Comparison of ENCODE assay signal across 26 cellular contexts in genomic region chr19:38444026-38444425, GRCh38. TPM values are rescaled to one million over a fixed set of nuclear protein-coding genes. Genes with fewer than 3 reads are reported as not detected.
A peak's percentile ranks its signal among the peaks of the same experiment; 100 is the strongest.
DNase-seq lines count a peak whose midpoint lies in the region; ATAC-seq, FAIRE-seq and TF ChIP-seq lines count a peak whose summit lies in the region.
"Had no signal": no experiment of that assay in that cellular context is flagged by ENCODE, and none has a peak within 500 bp of the region (broad histone marks: within the 10 kb centered on the region; RNA-seq: fewer than 3 reads in every experiment).

No MANE protein-coding gene starts in this region.

- H3K27ac ChIP-seq in HEK293 (ENCODE audit: extremely low read depth, low read depth, low read length) (no peak overlapping the region), H1 (ENCODE audit: low read depth, low read length) (no peak overlapping the region), gastrocnemius medialis (peak overlapping the region in 3 of 4 donors; percentile 98 to 100 (median 99))
- H3K27ac ChIP-seq: SJCRH30 had no signal

- TF ChIP-seq EP300 in H1 (IDR thresholded peaks at IDR 0.05; ENCODE audit: borderline replicate concordance in 1 of 2, low read depth in 2 of 2, low read length in 2 of 2) = no peak

- POLR2A ChIA-PET in HEK293 (lab: Yijun Ruan, JAX) (interaction anchor here (0.6 kb wide), 1 partner anchor 27 kb away, joined by 5 read pairs; no protein-coding TSS in a partner anchor), H1 (lab: Charles Lee; ENCODE audit: partially characterized antibody) (interaction anchor here (1.2 to 1.4 kb wide), 2 partner anchors 38 to 41 kb away, joined by 3 to 4 read pairs; partner anchors contain the start of gene FAM98C)

- H3K4me2 ChIP-seq in H1 (ENCODE audit: insufficient read depth in 1 of 2, low read depth in 2 of 2, low read length in 2 of 2) = no peak overlapping the region

- no peak for FAIRE-seq in H1 (lab: Jason Lieb, UNC)

- in situ Hi-C loops in gastrocnemius medialis (cut with MboI; ENCODE audit: low sequenced_read_pairs in 4 of 4) = no loop called here

- peaks cover 0 to 2% of the 10 kb centered on the region in 2 experiments for H4K20me1 ChIP-seq in H1 (replicated peaks in 1 of 2; ENCODE audit: control insufficient read depth in 1 of 2, insufficient read depth in 2 of 2, low read length in 2 of 2)

- H3K79me1 ChIP-seq in H1 (ENCODE audit: low read depth, low read length) = no peaks in the 10 kb centered on the region

- H3K14ac ChIP-seq in H1 (ENCODE audit: insufficient read length) = no peak overlapping the region

- H3K4me3 ChIP-seq in HEK293 (ENCODE audit: low read depth, low read length) = no peak overlapping the region
- H3K4me3 ChIP-seq in H1 (ENCODE audit: extremely low read depth in 1 of 4, insufficient read depth in 2 of 4, low read depth in 3 of 4, low read length in 4 of 4) = no peak overlapping the region
- H3K4me3 ChIP-seq in gastrocnemius medialis = no peak overlapping the region
- H3K4me3 ChIP-seq: MG63, SJCRH30 had no signal

- no peak overlapping the region for H2BK5ac ChIP-seq in H1 (ENCODE audit: low read depth, low read length)

- ATAC-seq in gastrocnemius medialis (no peak), GM18861 (IDR thresholded peaks at IDR 0.05; ENCODE audit: unreplicated experiment) (no peak)
- ATAC-seq: PC-3, Right ventricle myocardium inferior, SK-N-SH treated with all-trans-retinoic acid at 6 μM for 48 hours had no signal

- H3K9me3 ChIP-seq in HEK293 (ENCODE audit: control insufficient read depth, insufficient read depth, low read depth, low read length) = no peaks in the 10 kb centered on the region
- H3K9me3 ChIP-seq in H1 (ENCODE audit: insufficient read depth in 2 of 2, low read depth in 1 of 2, low read length in 1 of 2) = no peaks in the 10 kb centered on the region
- no peaks in the 10 kb centered on the region for H3K9me3 ChIP-seq in gastrocnemius medialis
- H3K9me3 ChIP-seq: Caco-2, MG63, SJCRH30 had no signal

- H3K4ac ChIP-seq in H1 (replicated peaks; ENCODE audit: insufficient read length, low read depth, low read length) = no peak overlapping the region

- H3K27me3 ChIP-seq in H1 (replicated peaks in 1 of 4; ENCODE audit: control insufficient read depth in 3 of 4, extremely low read depth in 1 of 4, insufficient read depth in 3 of 4, low read length in 3 of 4) = no peaks in the 10 kb centered on the region
- H3K27me3 ChIP-seq in gastrocnemius medialis = no peaks in the 10 kb centered on the region
- H3K27me3 ChIP-seq: MG63, SJCRH30 had no signal

- 0 out of 2 replicates have a peak overlapping the region, but pooled peaks have one; percentile 35 for H4K8ac ChIP-seq in H1 (ENCODE audit: extremely low read depth, insufficient read depth, low read length)

- DNase-seq in H1 (ENCODE audit: low read depth in 1 of 2, low spot score in 2 of 2) (no peak), gastrocnemius medialis (no peak), glomerular visceral epithelial cell (ENCODE audit: extremely low spot score) (no peak)
- DNase-seq: C1 segment of cervical spinal cord; Caco-2; CD4-positive, alpha-beta memory T cell; DMS79 treated with DMSO at 0.1 percent for 48 hours; GF-D8; KBM-7; MG63; NCI-H2029; NCI-H446; NCI-H524 treated with DMSO at 0.1 percent for 48 hours; NCI-H82; NK-92 treated with Interleukin-12 subunit alpha and Interleukin-12 subunit beta, amount 100 ng/mL, for 24 hours; PC-3 had no signal

- H3K23me2 ChIP-seq in H1 (ENCODE audit: low read depth, low read length) = no peaks in the 10 kb centered on the region

- TF ChIP-seq RAD21 in H1 (IDR thresholded peaks at IDR 0.05 in 1 of 2, conservative IDR thresholded peaks at IDR 0.05 in 1 of 2; ENCODE audit: low read depth in 2 of 2, low read length in 2 of 2) = no peak

- no peak overlapping the region for H4K5ac ChIP-seq in H1 (ENCODE audit: insufficient read length, low read depth, low read length)

- H3K4me1 ChIP-seq in HEK293 (ENCODE audit: control insufficient read depth, insufficient read depth, low read length) (no peaks in the 10 kb centered on the region), H1 (replicated peaks in 1 of 4; ENCODE audit: control insufficient read depth in 3 of 4, insufficient read depth in 4 of 4, low read length in 3 of 4) (peaks cover 0 to 5% (median 3%) of the 10 kb centered on the region in 4 experiments; a peak in 5 of 7 replicates), gastrocnemius medialis (peaks cover 18 to 19% of the 10 kb centered on the region in 2 donors)
- H3K4me1 ChIP-seq: Caco-2, SJCRH30 had no signal

- no peak overlapping the region for H2BK20ac ChIP-seq in H1 (ENCODE audit: low read length)

- no peak overlapping the region for H2BK12ac ChIP-seq in H1 (ENCODE audit: low read depth, low read length)

- no peak overlapping the region for H2BK120ac ChIP-seq in H1 (replicated peaks; ENCODE audit: low read depth, low read length)

- no peak overlapping the region for H3K23ac ChIP-seq in H1 (ENCODE audit: insufficient read length)

- H3K79me2 ChIP-seq in H1 (ENCODE audit: control insufficient read depth in 1 of 2, insufficient read depth in 2 of 2, low read length in 2 of 2) = no peaks in the 10 kb centered on the region

- TF ChIP-seq CTCF in HEK293 (tag by site-specific recombination; IDR thresholded peaks at IDR 0.05) (no peak), H1 (IDR thresholded peaks at IDR 0.05; ENCODE audit: control extremely low read depth in 1 of 3, insufficient read depth in 1 of 3, low read depth in 1 of 3, low read length in 3 of 3) (no peak), gastrocnemius medialis (IDR thresholded peaks at IDR 0.05 in 4 of 5, conservative IDR thresholded peaks at IDR 0.05 in 1 of 5) (no peak)

- CTCF ChIA-PET in HEK293 (lab: Yijun Ruan, JAX) (interaction anchor here (0.6 kb wide), 1 partner anchor 1115 kb away, joined by 4 read pairs; no protein-coding TSS in a partner anchor), H1 (lab: Charles Lee; ENCODE audit: partially characterized antibody) (interaction anchor here (0.9 to 1.0 kb wide), 2 partner anchors 28 to 140 kb away, joined by 3 to 4 read pairs; partner anchors contain the start of gene C19orf33)

- 97% methylated on average over 7 of the region's 7 CpGs; no CpG with 5 or more reads in 1 of the 2 experiments for WGBS in H1 (ENCODE audit: extremely low coverage in 1 of 2, insufficient coverage in 1 of 2, insufficient read length in 1 of 2, insufficient replicate concordance in 2 of 2, low coverage in 1 of 2, low lambda C conversion rate in 2 of 2, missing lambda C conversion rate in 1 of 2), 2 experiments

- no peak overlapping the region for H3K9ac ChIP-seq in H1 (replicated peaks in 1 of 4; ENCODE audit: extremely low read depth in 1 of 4, low read depth in 3 of 4, low read length in 3 of 4)

- H4K91ac ChIP-seq in H1 (replicated peaks; ENCODE audit: insufficient read length, low read length) = no peak overlapping the region

- no peaks in the 10 kb centered on the region for H3K36me3 ChIP-seq in HEK293 (ENCODE audit: control insufficient read depth in 2 of 2, insufficient read depth in 1 of 2, low read length in 2 of 2)
- H3K36me3 ChIP-seq in H1 (ENCODE audit: control insufficient read depth in 2 of 4, insufficient read depth in 4 of 4, low read length in 3 of 4) = peaks cover 0 to 7% (median 5%) of the 10 kb centered on the region in 4 experiments; a peak in 5 of 8 replicates
- H3K36me3 ChIP-seq in gastrocnemius medialis = peaks cover 0 to 69% of the 10 kb centered on the region in 2 donors
- H3K36me3 ChIP-seq: MG63 had no signal

- TF ChIP-seq POLR2A in H1 (IDR thresholded peaks at IDR 0.05; ENCODE audit: control extremely low read depth in 1 of 2, low read depth in 2 of 2, low read length in 2 of 2) (no peak), gastrocnemius medialis (IDR thresholded peaks at IDR 0.05) (no peak)

- intact Hi-C loops in gastrocnemius medialis (cut with DNase I; ENCODE audit: low total_unique reads) = no loop called here

- no peak overlapping the region for H2AFZ ChIP-seq in H1 (ENCODE audit: low read length)

- H3K18ac ChIP-seq in H1 (ENCODE audit: extremely low read depth, low read length) = no peak overlapping the region

- H3K56ac ChIP-seq in H1 (replicated peaks; ENCODE audit: insufficient read length, low read depth, low read length) = no peak overlapping the region

- H2AK5ac ChIP-seq in H1 (ENCODE audit: low read depth, low read length) = no peak overlapping the region

- no peak overlapping the region for H2BK15ac ChIP-seq in H1 (ENCODE audit: low read length)

RNA-seq across cellular contexts. Expression of gene RYR1, which starts 10.5 kb away (rescaled TPM):
- 10.7 and 11.8 TPM in 2 replicates for total RNA-seq in H1 (2021; fragmentation: NEBNext Ultra II Directional; extraction: Animal tissue kit (Norgen Biotek cat#: 25700))
- 5.8 and 12.3 TPM in 2 replicates for polyA plus RNA-seq in H1 (2011; rRNA removed)
- polyA plus RNA-seq in H1 (2011; cell fraction: cytosol; rRNA removed) = 7.8 TPM
- 53.4 TPM for polyA plus RNA-seq in H1 (2011; cell fraction: nucleus; rRNA removed)
- 18.4 to 26.0 TPM (median 21.8 TPM) in 4 replicates for polyA plus RNA-seq in H1 (2012, experiment 1 of 2)
- polyA plus RNA-seq in H1 (2012, experiment 2 of 2) = 10.9 TPM
- 7.2 TPM for polyA plus RNA-seq in H1 (2013, experiment 1 of 2)
- 5.7 TPM for polyA plus RNA-seq in H1 (2013, experiment 2 of 2)
- polyA minus RNA-seq in H1 (2011; rRNA and poly(A)+ RNA removed) = 8.8 and 9.9 TPM in 2 replicates
- 6.8 TPM for polyA minus RNA-seq in H1 (2011; cell fraction: cytosol; rRNA and poly(A)+ RNA removed)
- 27.4 TPM for polyA minus RNA-seq in H1 (2011; cell fraction: nucleus; rRNA and poly(A)+ RNA removed)
- 100 to 1,000 TPM; 607 to 831 (median 724) TPM for total RNA-seq in gastrocnemius medialis
- total RNA-seq: H4, HT1080, PC-3, RPMI7951 had no signal

RNA-seq across cellular contexts. Expression of gene RASGRP4, which starts 18.0 kb away (rescaled TPM):
- total RNA-seq in H1 (2021; fragmentation: NEBNext Ultra II Directional; extraction: Animal tissue kit (Norgen Biotek cat#: 25700)) = 1.9 and 2.0 TPM in 2 replicates
- polyA plus RNA-seq in H1 (2011; rRNA removed) = 3.1 and 5.7 TPM in 2 replicates
- 3.1 TPM for polyA plus RNA-seq in H1 (2011; cell fraction: cytosol; rRNA removed)
- 7.7 TPM for polyA plus RNA-seq in H1 (2011; cell fraction: nucleus; rRNA removed)
- 1.2 to 2.0 TPM (median 1.6 TPM) in 4 replicates for polyA plus RNA-seq in H1 (2012, experiment 1 of 2)
- polyA plus RNA-seq in H1 (2012, experiment 2 of 2) = 1.1 TPM
- polyA plus RNA-seq in H1 (2013, experiment 1 of 2) = 2.3 TPM
- polyA plus RNA-seq in H1 (2013, experiment 2 of 2) = 2.0 TPM
- 1.3 and 1.7 TPM in 2 replicates for polyA minus RNA-seq in H1 (2011; rRNA and poly(A)+ RNA removed)
- polyA minus RNA-seq in H1 (2011; cell fraction: cytosol; rRNA and poly(A)+ RNA removed) = 1.3 TPM
- 1.6 TPM for polyA minus RNA-seq in H1 (2011; cell fraction: nucleus; rRNA and poly(A)+ RNA removed)
- total RNA-seq in gastrocnemius medialis = 1 to 10 TPM in 2 of 4 donors, under 1 TPM in 2; 0.61 to 2.2 (median 0.94) TPM
- total RNA-seq: A673, Caco-2, HT1080, LHCN-M2, PC-3, RPMI7951 had no signal

RNA-seq across cellular contexts. Expression of gene FAM98C, which starts 41.1 kb away (rescaled TPM):
- 4.6 and 6.1 TPM in 2 replicates for total RNA-seq in H1 (2021; fragmentation: NEBNext Ultra II Directional; extraction: Animal tissue kit (Norgen Biotek cat#: 25700))
- polyA plus RNA-seq in H1 (2011; rRNA removed) = 9.4 and 12.3 TPM in 2 replicates
- polyA plus RNA-seq in H1 (2011; cell fraction: cytosol; rRNA removed) = 12.2 TPM
- 24.9 TPM for polyA plus RNA-seq in H1 (2011; cell fraction: nucleus; rRNA removed)
- 5.2 to 9.0 TPM (median 6.8 TPM) in 4 replicates for polyA plus RNA-seq in H1 (2012, experiment 1 of 2)
- 20.7 TPM for polyA plus RNA-seq in H1 (2012, experiment 2 of 2)
- polyA plus RNA-seq in H1 (2013, experiment 1 of 2) = 3.9 TPM
- 4.0 TPM for polyA plus RNA-seq in H1 (2013, experiment 2 of 2)
- polyA minus RNA-seq in H1 (2011; rRNA and poly(A)+ RNA removed) = 1.7 TPM in 2 replicates
- 3.9 TPM for polyA minus RNA-seq in H1 (2011; cell fraction: cytosol; rRNA and poly(A)+ RNA removed)
- polyA minus RNA-seq in H1 (2011; cell fraction: nucleus; rRNA and poly(A)+ RNA removed) = 6.6 TPM
- 10 to 100 TPM in 1 of 4 donors, 1 to 10 TPM in 3; 1.9 to 17.4 (median 3.3) TPM for total RNA-seq in gastrocnemius medialis

RNA-seq across cellular contexts. Expression of gene SPRED3, which starts 55.5 kb away (rescaled TPM):
- 7.1 and 8.1 TPM in 2 replicates for total RNA-seq in H1 (2021; fragmentation: NEBNext Ultra II Directional; extraction: Animal tissue kit (Norgen Biotek cat#: 25700))
- 10.3 and 13.5 TPM in 2 replicates for polyA plus RNA-seq in H1 (2011; rRNA removed)
- polyA plus RNA-seq in H1 (2011; cell fraction: cytosol; rRNA removed) = 9.5 TPM
- 28.3 TPM for polyA plus RNA-seq in H1 (2011; cell fraction: nucleus; rRNA removed)
- 8.0 to 11.4 TPM (median 9.0 TPM) in 4 replicates for polyA plus RNA-seq in H1 (2012, experiment 1 of 2)
- polyA plus RNA-seq in H1 (2012, experiment 2 of 2) = 4.8 TPM
- 6.6 TPM for polyA plus RNA-seq in H1 (2013, experiment 1 of 2)
- 6.1 TPM for polyA plus RNA-seq in H1 (2013, experiment 2 of 2)
- 3.8 and 5.4 TPM in 2 replicates for polyA minus RNA-seq in H1 (2011; rRNA and poly(A)+ RNA removed)
- 3.0 TPM for polyA minus RNA-seq in H1 (2011; cell fraction: cytosol; rRNA and poly(A)+ RNA removed)
- 16.1 TPM for polyA minus RNA-seq in H1 (2011; cell fraction: nucleus; rRNA and poly(A)+ RNA removed)
- total RNA-seq in gastrocnemius medialis = 1 to 10 TPM in 1 of 4 donors, under 1 TPM in 3; 0.05 to 2.6 (median 0.15) TPM

RNA-seq across cellular contexts. Expression of gene GGN, which starts 56.2 kb away (rescaled TPM):
- total RNA-seq in H1 (2021; fragmentation: NEBNext Ultra II Directional; extraction: Animal tissue kit (Norgen Biotek cat#: 25700)) = 1.2 and 2.7 TPM in 2 replicates
- 0.47 and 0.69 TPM in 2 replicates for polyA plus RNA-seq in H1 (2011; rRNA removed)
- polyA plus RNA-seq in H1 (2011; cell fraction: cytosol; rRNA removed) = 0.44 TPM
- polyA plus RNA-seq in H1 (2011; cell fraction: nucleus; rRNA removed) = 1.5 TPM
- 0.79 to 1.6 TPM (median 1.0 TPM) in 4 replicates for polyA plus RNA-seq in H1 (2012, experiment 1 of 2)
- 0.25 TPM for polyA plus RNA-seq in H1 (2012, experiment 2 of 2)
- 1.4 TPM for polyA plus RNA-seq in H1 (2013, experiment 1 of 2)
- polyA plus RNA-seq in H1 (2013, experiment 2 of 2) = 0.77 TPM
- polyA minus RNA-seq in H1 (2011; rRNA and poly(A)+ RNA removed) = 0.06 TPM in 1 of 2 replicates, not detected in the other
- polyA minus RNA-seq in H1 (2011; cell fraction: cytosol; rRNA and poly(A)+ RNA removed) = not detected
- polyA minus RNA-seq in H1 (2011; cell fraction: nucleus; rRNA and poly(A)+ RNA removed) = 1.00 TPM
- total RNA-seq in gastrocnemius medialis = under 1 TPM in 1 of 4 donors, not detected in 3; 0.13 TPM
- total RNA-seq: Right ventricle myocardium inferior had no signal
- polyA plus RNA-seq: CD4-positive, alpha-beta memory T cell had no signal

Comparison
In these comparisons a context has a peak if more than half of its experiments do, and no peak if none do; other contexts are left out.
1. H3K27ac ChIP-seq: peak in gastrocnemius medialis (3 of 4); none in HEK293 (single experiment) and H1 (single experiment).
2. RNA of gene RYR1, which starts 10.5 kb away (total RNA-seq): 607 to 831 TPM in gastrocnemius medialis; 10.7 to 11.8 TPM in H1; every median in the first group is over 10 times any median in the second.
3. Of the 6 proteins assayed by ChIP-seq in both HEK293 and H1: peak only in HEK293: ATF2; only in H1: none; in both: none; in neither: 5.